In the genomic region with DNA sequence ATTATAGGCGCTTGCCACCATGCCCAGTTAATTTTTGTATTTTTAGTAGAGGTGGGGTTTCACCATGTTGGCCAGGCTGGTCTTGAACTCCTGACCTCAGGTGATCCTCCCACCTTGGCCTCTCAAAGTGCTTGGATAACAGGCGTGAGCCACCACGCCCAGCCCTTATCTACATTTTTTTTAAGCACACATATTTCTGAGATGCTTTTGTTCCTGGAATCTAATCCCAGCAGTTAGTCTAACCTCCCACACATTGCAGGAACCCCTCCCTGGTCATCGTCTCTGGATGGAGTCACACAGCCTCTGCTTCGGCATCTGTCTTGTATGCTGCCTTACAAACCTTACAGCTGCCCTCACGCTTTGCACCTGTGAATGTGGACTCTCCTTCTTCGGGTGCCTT, we compare ENCODE assay signal across 6 cellular contexts.
"Had no signal": no experiment of that assay in that cellular context is flagged by ENCODE, and none has a peak within 500 bp of the region (broad histone marks: within the 10 kb centered on the region; RNA-seq: fewer than 3 reads in every experiment).

No MANE protein-coding gene starts in this region.

- DNase-seq: H9, HCEC 1CT, HFFc6 had no signal

- H3K4me1 Mint-ChIP-seq: GM23338 had no signal

- H2AFZ ChIP-seq: GM23338 had no signal

- H3K9me3 Mint-ChIP-seq: GM23338, HFFc6, IgD-negative memory B cell had no signal

- H3K27ac Mint-ChIP-seq: GM23338, H9, HFFc6, IgD-negative memory B cell had no signal

- H3K4me3 ChIP-seq: GM23338 had no signal

- H3K27me3 Mint-ChIP-seq: IgD-negative memory B cell had no signal

- H3K4me3 Mint-ChIP-seq: GM23338, H9, HFFc6, IgD-negative memory B cell had no signal

- H3K4me2 ChIP-seq: GM23338 had no signal

- H3K27ac ChIP-seq: HL-60 had no signal
